1 cellular context compared by ENCODE assay signal in the genomic region with DNA sequence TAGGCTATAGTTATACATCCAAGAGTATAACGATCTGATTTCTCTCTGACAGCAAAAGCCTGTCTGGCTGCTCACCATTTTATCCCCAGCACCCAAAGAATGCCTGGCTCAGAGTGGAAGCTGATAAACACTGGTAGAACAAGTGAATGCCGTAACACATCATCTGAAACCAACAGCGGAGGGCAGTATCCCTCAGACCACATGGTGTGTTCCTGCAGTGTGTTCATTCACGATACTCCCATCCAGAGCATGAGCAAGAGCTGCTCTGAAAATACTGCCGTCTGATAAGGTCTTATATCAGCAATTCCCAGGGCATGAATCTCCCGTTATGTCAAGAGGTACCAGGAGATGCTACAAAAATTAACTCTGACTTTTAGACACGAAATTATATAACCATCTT.
A peak's percentile ranks its signal among the peaks of the same experiment; 100 is the strongest.
TF ChIP-seq lines count a peak whose summit lies in the region.

No MANE protein-coding gene starts in this region.

TF ChIP-seq in K562, 482 proteins besides CTCF, POLR2A, EP300 and RAD21 (continued from another document and continues in another):
- TF ChIP-seq ELF2 (CRISPR knock-in tag; IDR thresholded peaks at IDR 0.05), result no peak
- TF ChIP-seq NFATC3 (IDR thresholded peaks at IDR 0.05), result no peak
- TF ChIP-seq KLF16 (IDR thresholded peaks at IDR 0.05), result peak; percentile 47; the same call in 1 of the 2 replicates
- no peak for TF ChIP-seq ZFX (CRISPR knock-in tag; IDR thresholded peaks at IDR 0.05)
- no peak for TF ChIP-seq U2AF2 (optimal IDR thresholded peaks at IDR 0.05; ENCODE audit: low read depth, low read length)
- TF ChIP-seq ZNF24 (IDR thresholded peaks at IDR 0.05), result peak; percentile 53; the same call in 1 of the 2 replicates
- no peak for TF ChIP-seq BRD9 (IDR thresholded peaks at IDR 0.05; ENCODE audit: low read depth, partially characterized antibody)
- no peak for TF ChIP-seq KAT7 (CRISPR knock-in tag; IDR thresholded peaks at IDR 0.05; ENCODE audit: borderline replicate concordance)
- no peak for TF ChIP-seq SRF (CRISPR knock-in tag; IDR thresholded peaks at IDR 0.05)
- no peak for TF ChIP-seq DIDO1 (tag; IDR thresholded peaks at IDR 0.05; ENCODE audit: low read depth)
- TF ChIP-seq LEF1 (IDR thresholded peaks at IDR 0.05), result no peak
- TF ChIP-seq ZFP36 (IDR thresholded peaks at IDR 0.05; ENCODE audit: low read depth, low read length, partially characterized antibody), result no peak
- TF ChIP-seq ZC3H4 (CRISPR knock-in tag; IDR thresholded peaks at IDR 0.05; ENCODE audit: borderline replicate concordance), result no peak
- no peak for TF ChIP-seq ZNF507 (tag; conservative IDR thresholded peaks at IDR 0.05)
- no peak for TF ChIP-seq IFI16 (CRISPR knock-in tag; IDR thresholded peaks at IDR 0.05)
- no peak for TF ChIP-seq KLF6 (CRISPR knock-in tag; IDR thresholded peaks at IDR 0.05; ENCODE audit: borderline replicate concordance)
- no peak for TF ChIP-seq SREBF1 (IDR thresholded peaks at IDR 0.05; ENCODE audit: borderline replicate concordance, low read depth, low read length)
- TF ChIP-seq CREM (IDR thresholded peaks at IDR 0.05; ENCODE audit: low read depth), result peak; percentile 36; the same call in 1 of the 2 replicates
- TF ChIP-seq STAT5B (CRISPR knock-in tag; IDR thresholded peaks at IDR 0.05), result no peak
- peak; percentile 40; the same call in 1 of the 2 replicates for TF ChIP-seq SMAD4 (CRISPR knock-in tag; conservative IDR thresholded peaks at IDR 0.05)
- TF ChIP-seq ZNF77 (CRISPR knock-in tag; IDR thresholded peaks at IDR 0.05), result no peak
- no peak for TF ChIP-seq CHD2 (IDR thresholded peaks at IDR 0.05; ENCODE audit: low read depth, low read length)
- no peak; a peak in 1 of 4 replicates for TF ChIP-seq RCOR1 (IDR thresholded peaks at IDR 0.05; ENCODE audit: borderline replicate concordance in 1 of 2, low read depth in 2 of 2, low read length in 2 of 2)
- TF ChIP-seq, protein P1, sequence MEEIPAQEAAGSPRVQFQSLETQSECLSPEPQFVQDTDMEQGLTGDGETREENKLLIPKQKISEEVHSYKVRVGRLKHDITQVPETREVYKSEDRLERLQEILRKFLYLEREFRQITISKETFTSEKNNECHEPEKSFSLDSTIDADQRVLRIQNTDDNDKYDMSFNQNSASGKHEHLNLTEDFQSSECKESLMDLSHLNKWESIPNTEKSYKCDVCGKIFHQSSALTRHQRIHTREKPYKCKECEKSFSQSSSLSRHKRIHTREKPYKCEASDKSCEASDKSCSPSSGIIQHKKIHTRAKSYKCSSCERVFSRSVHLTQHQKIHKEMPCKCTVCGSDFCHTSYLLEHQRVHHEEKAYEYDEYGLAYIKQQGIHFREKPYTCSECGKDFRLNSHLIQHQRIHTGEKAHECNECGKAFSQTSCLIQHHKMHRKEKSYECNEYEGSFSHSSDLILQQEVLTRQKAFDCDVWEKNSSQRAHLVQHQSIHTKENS (CRISPR knock-in tag; IDR thresholded peaks at IDR 0.05), result no peak
- TF ChIP-seq RAD51 (IDR thresholded peaks at IDR 0.05; ENCODE audit: borderline replicate concordance, low read depth), result no peak
- TF ChIP-seq XRCC4 (IDR thresholded peaks at IDR 0.05; ENCODE audit: extremely low read depth, insufficient read depth, insufficient read length), result no peak
- no peak for TF ChIP-seq TBP (optimal IDR thresholded peaks at IDR 0.05; ENCODE audit: low read depth, low read length)
- TF ChIP-seq ZNF445 (CRISPR knock-in tag; IDR thresholded peaks at IDR 0.05; ENCODE audit: low read depth), result no peak
- TF ChIP-seq ARNT (IDR thresholded peaks at IDR 0.05), result no peak
- TF ChIP-seq ILK (tag; IDR thresholded peaks at IDR 0.05; ENCODE audit: borderline replicate concordance, low read depth), result no peak
- no peak for TF ChIP-seq GABPA (tag; conservative IDR thresholded peaks at IDR 0.05; ENCODE audit: low read depth)
- TF ChIP-seq U2AF1 (optimal IDR thresholded peaks at IDR 0.05; ENCODE audit: low read depth, low read length), result no peak
- no peak for TF ChIP-seq SMARCE1 (IDR thresholded peaks at IDR 0.05)
- no peak for TF ChIP-seq ZBED1 (IDR thresholded peaks at IDR 0.05)
- TF ChIP-seq HMGN3 (IDR thresholded peaks at IDR 0.05; ENCODE audit: borderline replicate concordance, extremely low read depth, insufficient read length, low read depth, low read length), result no peak
- TF ChIP-seq WHSC1 (IDR thresholded peaks at IDR 0.05; ENCODE audit: low read length), result no peak
- TF ChIP-seq SIN3A (IDR thresholded peaks at IDR 0.05; ENCODE audit: borderline replicate concordance in 2 of 2, control insufficient read depth in 1 of 2, low read depth in 2 of 2, low read length in 2 of 2), result no peak
- no peak for TF ChIP-seq SIX5 (IDR thresholded peaks at IDR 0.05; ENCODE audit: borderline replicate concordance in 1 of 2, insufficient read depth in 1 of 2, low read depth in 1 of 2, low read length in 2 of 2)
- TF ChIP-seq, protein P2, sequence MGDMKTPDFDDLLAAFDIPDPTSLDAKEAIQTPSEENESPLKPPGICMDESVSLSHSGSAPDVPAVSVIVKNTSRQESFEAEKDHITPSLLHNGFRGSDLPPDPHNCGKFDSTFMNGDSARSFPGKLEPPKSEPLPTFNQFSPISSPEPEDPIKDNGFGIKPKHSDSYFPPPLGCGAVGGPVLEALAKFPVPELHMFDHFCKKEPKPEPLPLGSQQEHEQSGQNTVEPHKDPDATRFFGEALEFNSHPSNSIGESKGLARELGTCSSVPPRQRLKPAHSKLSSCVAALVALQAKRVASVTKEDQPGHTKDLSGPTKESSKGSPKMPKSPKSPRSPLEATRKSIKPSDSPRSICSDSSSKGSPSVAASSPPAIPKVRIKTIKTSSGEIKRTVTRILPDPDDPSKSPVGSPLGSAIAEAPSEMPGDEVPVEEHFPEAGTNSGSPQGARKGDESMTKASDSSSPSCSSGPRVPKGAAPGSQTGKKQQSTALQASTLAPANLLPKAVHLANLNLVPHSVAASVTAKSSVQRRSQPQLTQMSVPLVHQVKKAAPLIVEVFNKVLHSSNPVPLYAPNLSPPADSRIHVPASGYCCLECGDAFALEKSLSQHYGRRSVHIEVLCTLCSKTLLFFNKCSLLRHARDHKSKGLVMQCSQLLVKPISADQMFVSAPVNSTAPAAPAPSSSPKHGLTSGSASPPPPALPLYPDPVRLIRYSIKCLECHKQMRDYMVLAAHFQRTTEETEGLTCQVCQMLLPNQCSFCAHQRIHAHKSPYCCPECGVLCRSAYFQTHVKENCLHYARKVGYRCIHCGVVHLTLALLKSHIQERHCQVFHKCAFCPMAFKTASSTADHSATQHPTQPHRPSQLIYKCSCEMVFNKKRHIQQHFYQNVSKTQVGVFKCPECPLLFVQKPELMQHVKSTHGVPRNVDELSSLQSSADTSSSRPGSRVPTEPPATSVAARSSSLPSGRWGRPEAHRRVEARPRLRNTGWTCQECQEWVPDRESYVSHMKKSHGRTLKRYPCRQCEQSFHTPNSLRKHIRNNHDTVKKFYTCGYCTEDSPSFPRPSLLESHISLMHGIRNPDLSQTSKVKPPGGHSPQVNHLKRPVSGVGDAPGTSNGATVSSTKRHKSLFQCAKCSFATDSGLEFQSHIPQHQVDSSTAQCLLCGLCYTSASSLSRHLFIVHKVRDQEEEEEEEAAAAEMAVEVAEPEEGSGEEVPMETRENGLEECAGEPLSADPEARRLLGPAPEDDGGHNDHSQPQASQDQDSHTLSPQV (IDR thresholded peaks at IDR 0.05), result no peak
- no peak for TF ChIP-seq RBM39 (optimal IDR thresholded peaks at IDR 0.05; ENCODE audit: low read depth, low read length)
- no peak for TF ChIP-seq FIP1L1 (IDR thresholded peaks at IDR 0.05; ENCODE audit: low read depth, low read length, poor library complexity, severe bottlenecking)
- TF ChIP-seq, protein P3, sequence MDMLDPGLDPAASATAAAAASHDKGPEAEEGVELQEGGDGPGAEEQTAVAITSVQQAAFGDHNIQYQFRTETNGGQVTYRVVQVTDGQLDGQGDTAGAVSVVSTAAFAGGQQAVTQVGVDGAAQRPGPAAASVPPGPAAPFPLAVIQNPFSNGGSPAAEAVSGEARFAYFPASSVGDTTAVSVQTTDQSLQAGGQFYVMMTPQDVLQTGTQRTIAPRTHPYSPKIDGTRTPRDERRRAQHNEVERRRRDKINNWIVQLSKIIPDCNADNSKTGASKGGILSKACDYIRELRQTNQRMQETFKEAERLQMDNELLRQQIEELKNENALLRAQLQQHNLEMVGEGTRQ (CRISPR knock-in tag; IDR thresholded peaks at IDR 0.05), result no peak
- no peak for TF ChIP-seq RBM22 (IDR thresholded peaks at IDR 0.05; ENCODE audit: low read depth, low read length, poor library complexity, severe bottlenecking)
- TF ChIP-seq, protein P4, sequence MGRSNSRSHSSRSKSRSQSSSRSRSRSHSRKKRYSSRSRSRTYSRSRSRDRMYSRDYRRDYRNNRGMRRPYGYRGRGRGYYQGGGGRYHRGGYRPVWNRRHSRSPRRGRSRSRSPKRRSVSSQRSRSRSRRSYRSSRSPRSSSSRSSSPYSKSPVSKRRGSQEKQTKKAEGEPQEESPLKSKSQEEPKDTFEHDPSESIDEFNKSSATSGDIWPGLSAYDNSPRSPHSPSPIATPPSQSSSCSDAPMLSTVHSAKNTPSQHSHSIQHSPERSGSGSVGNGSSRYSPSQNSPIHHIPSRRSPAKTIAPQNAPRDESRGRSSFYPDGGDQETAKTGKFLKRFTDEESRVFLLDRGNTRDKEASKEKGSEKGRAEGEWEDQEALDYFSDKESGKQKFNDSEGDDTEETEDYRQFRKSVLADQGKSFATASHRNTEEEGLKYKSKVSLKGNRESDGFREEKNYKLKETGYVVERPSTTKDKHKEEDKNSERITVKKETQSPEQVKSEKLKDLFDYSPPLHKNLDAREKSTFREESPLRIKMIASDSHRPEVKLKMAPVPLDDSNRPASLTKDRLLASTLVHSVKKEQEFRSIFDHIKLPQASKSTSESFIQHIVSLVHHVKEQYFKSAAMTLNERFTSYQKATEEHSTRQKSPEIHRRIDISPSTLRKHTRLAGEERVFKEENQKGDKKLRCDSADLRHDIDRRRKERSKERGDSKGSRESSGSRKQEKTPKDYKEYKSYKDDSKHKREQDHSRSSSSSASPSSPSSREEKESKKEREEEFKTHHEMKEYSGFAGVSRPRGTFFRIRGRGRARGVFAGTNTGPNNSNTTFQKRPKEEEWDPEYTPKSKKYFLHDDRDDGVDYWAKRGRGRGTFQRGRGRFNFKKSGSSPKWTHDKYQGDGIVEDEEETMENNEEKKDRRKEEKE (IDR thresholded peaks at IDR 0.05; ENCODE audit: borderline replicate concordance in 1 of 2, control insufficient read depth in 1 of 2, low read depth in 2 of 2, low read length in 1 of 2), result no peak
- peak; percentile 69; the same call in 1 of the 2 replicates for TF ChIP-seq POLR2AphosphoS5 (IDR thresholded peaks at IDR 0.05; ENCODE audit: control insufficient read depth, insufficient read depth, low read depth, low read length)
- no peak for TF ChIP-seq MAFG (tag; conservative IDR thresholded peaks at IDR 0.05)
- no peak for TF ChIP-seq MCM7 (IDR thresholded peaks at IDR 0.05)
- no peak for TF ChIP-seq ZNF274 (IDR thresholded peaks at IDR 0.05; ENCODE audit: borderline replicate concordance, low read depth, low read length)
- TF ChIP-seq, protein P5, sequence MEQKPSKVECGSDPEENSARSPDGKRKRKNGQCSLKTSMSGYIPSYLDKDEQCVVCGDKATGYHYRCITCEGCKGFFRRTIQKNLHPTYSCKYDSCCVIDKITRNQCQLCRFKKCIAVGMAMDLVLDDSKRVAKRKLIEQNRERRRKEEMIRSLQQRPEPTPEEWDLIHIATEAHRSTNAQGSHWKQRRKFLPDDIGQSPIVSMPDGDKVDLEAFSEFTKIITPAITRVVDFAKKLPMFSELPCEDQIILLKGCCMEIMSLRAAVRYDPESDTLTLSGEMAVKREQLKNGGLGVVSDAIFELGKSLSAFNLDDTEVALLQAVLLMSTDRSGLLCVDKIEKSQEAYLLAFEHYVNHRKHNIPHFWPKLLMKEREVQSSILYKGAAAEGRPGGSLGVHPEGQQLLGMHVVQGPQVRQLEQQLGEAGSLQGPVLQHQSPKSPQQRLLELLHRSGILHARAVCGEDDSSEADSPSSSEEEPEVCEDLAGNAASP (IDR thresholded peaks at IDR 0.05), result no peak
- no peak for TF ChIP-seq POLR2AphosphoS2 (IDR thresholded peaks at IDR 0.05; ENCODE audit: low read length)
- no peak for TF ChIP-seq MCM5 (IDR thresholded peaks at IDR 0.05; ENCODE audit: low read depth)
- no peak for TF ChIP-seq ZNF282 (CRISPR knock-in tag; IDR thresholded peaks at IDR 0.05)
- no peak for TF ChIP-seq RNF2 (IDR thresholded peaks at IDR 0.05)
- no peak; the same call in 1 of the 2 replicates for TF ChIP-seq EP400 (IDR thresholded peaks at IDR 0.05)
- no peak for TF ChIP-seq PHB (CRISPR knock-in tag; IDR thresholded peaks at IDR 0.05)
- no peak for TF ChIP-seq MAFF (IDR thresholded peaks at IDR 0.05; ENCODE audit: low read length)
- TF ChIP-seq HNRNPUL1 (IDR thresholded peaks at IDR 0.05; ENCODE audit: low read length), result no peak
- TF ChIP-seq TEAD4 (IDR thresholded peaks at IDR 0.05; ENCODE audit: low read length), result peak; percentile 90
- no peak for TF ChIP-seq TEAD4 (CRISPR knock-in tag; IDR thresholded peaks at IDR 0.05; ENCODE audit: borderline replicate concordance)
- no peak for TF ChIP-seq ADNP (tag; IDR thresholded peaks at IDR 0.05)
- no peak for TF ChIP-seq SPI1 (IDR thresholded peaks at IDR 0.05; ENCODE audit: borderline replicate concordance, low read depth, low read length)
- TF ChIP-seq, protein P6, sequence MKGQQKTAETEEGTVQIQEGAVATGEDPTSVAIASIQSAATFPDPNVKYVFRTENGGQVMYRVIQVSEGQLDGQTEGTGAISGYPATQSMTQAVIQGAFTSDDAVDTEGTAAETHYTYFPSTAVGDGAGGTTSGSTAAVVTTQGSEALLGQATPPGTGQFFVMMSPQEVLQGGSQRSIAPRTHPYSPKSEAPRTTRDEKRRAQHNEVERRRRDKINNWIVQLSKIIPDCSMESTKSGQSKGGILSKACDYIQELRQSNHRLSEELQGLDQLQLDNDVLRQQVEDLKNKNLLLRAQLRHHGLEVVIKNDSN (CRISPR knock-in tag; IDR thresholded peaks at IDR 0.05), result no peak
- TF ChIP-seq CBX1 (IDR thresholded peaks at IDR 0.05; ENCODE audit: low read depth), result no peak
- no peak for TF ChIP-seq HNRNPK (IDR thresholded peaks at IDR 0.05; ENCODE audit: low read depth, low read length, poor library complexity, severe bottlenecking)
- no peak for TF ChIP-seq ZFP30 (CRISPR knock-in tag; IDR thresholded peaks at IDR 0.05; ENCODE audit: borderline replicate concordance)
- no peak for TF ChIP-seq BRF1 (IDR thresholded peaks at IDR 0.05; ENCODE audit: borderline replicate concordance, extremely low read depth, insufficient read length)
- TF ChIP-seq JUN (IDR thresholded peaks at IDR 0.05; ENCODE audit: borderline replicate concordance, low read depth, low read length), result no peak
- TF ChIP-seq JUN (CRISPR knock-in tag; IDR thresholded peaks at IDR 0.05; ENCODE audit: borderline replicate concordance), result no peak
- TF ChIP-seq KDM1A (IDR thresholded peaks at IDR 0.05), result peak; percentile 63 to 68
- TF ChIP-seq, protein P7, sequence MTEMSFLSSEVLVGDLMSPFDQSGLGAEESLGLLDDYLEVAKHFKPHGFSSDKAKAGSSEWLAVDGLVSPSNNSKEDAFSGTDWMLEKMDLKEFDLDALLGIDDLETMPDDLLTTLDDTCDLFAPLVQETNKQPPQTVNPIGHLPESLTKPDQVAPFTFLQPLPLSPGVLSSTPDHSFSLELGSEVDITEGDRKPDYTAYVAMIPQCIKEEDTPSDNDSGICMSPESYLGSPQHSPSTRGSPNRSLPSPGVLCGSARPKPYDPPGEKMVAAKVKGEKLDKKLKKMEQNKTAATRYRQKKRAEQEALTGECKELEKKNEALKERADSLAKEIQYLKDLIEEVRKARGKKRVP (CRISPR knock-in tag; IDR thresholded peaks at IDR 0.05), result no peak
- no peak for TF ChIP-seq CEBPB (tag; IDR thresholded peaks at IDR 0.05)
- no peak for TF ChIP-seq PPARD (CRISPR knock-in tag; IDR thresholded peaks at IDR 0.05)
- no peak for TF ChIP-seq RFX7 (CRISPR knock-in tag; IDR thresholded peaks at IDR 0.05)
